In genomic region chr12:75722714-75723200, GRCh38 we compare ENCODE assay signal across 8 cellular contexts.
DNase-seq lines count a peak whose midpoint lies in the region; ATAC-seq and TF ChIP-seq lines count a peak whose summit lies in the region.

No MANE protein-coding gene starts in this region.

- peak overlapping the region; percentile 63 for H3K27ac Mint-ChIP-seq in activated CD4-positive, alpha-beta memory T cell treated with anti-CD3 and anti-CD28 coated beads, Interleukin-2, amount 10 ng/mL, durations not matched to agents 7 days and 5 days

- POLR2A ChIA-PET in activated CD4-positive, alpha-beta memory T cell treated with anti-CD3 and anti-CD28 coated beads, Interleukin-2, amount 10 ng/mL, durations not matched to agents 7 days and 5 days (lab: Charles Lee), result interaction anchor here (0.6 kb wide), 1 partner anchor 917 kb away, joined by 4 read pairs; no protein-coding TSS in a partner anchor

- H3K36me3 ChIP-seq in neuronal stem cell (replicated peaks in 1 of 2; ENCODE audit: control insufficient read depth in 2 of 2, insufficient read depth in 2 of 2, low read length in 2 of 2) (no peaks in the 10 kb centered on the region), vagina (no peaks in the 10 kb centered on the region)

- H3K79me1 ChIP-seq in neuronal stem cell (ENCODE audit: low read depth, low read length), result no peaks in the 10 kb centered on the region

- peaks cover 14 to 40% of the 10 kb centered on the region in 2 donors for H3K4me1 ChIP-seq in neuronal stem cell (ENCODE audit: control insufficient read depth in 2 of 2, insufficient read depth in 1 of 2, low read depth in 1 of 2, low read length in 2 of 2)
- peaks cover 52% of the 10 kb centered on the region for H3K4me1 ChIP-seq in vagina

- no peak for TF ChIP-seq POLR2A in vagina (IDR thresholded peaks at IDR 0.05)

- H3K4me2 ChIP-seq in neuronal stem cell (ENCODE audit: insufficient read depth, low read length, poor library complexity, severe bottlenecking), result no peak overlapping the region

- H4K91ac ChIP-seq in neuronal stem cell (ENCODE audit: low read depth, low read length, poor library complexity), result no peak overlapping the region

- H3K18ac ChIP-seq in neuronal stem cell (ENCODE audit: low read length), result no peak overlapping the region

- H2BK120ac ChIP-seq in neuronal stem cell (ENCODE audit: low read depth, low read length), result no peak overlapping the region

- no peak overlapping the region for H3K9ac ChIP-seq in neuronal stem cell (ENCODE audit: low read depth, low read length, poor library complexity)

- no peak overlapping the region for H3K23ac ChIP-seq in neuronal stem cell (ENCODE audit: low read depth, low read length, poor library complexity)

- no peak overlapping the region for H4K8ac ChIP-seq in neuronal stem cell (ENCODE audit: low read depth, low read length)

- peak overlapping the region; percentile 70 for H2AFZ ChIP-seq in neuronal stem cell (ENCODE audit: low read length)

- no CpG with 5 or more reads among the region's 5 CpGs for WGBS in neuronal stem cell (ENCODE audit: extremely low coverage in 2 of 2, insufficient read length in 2 of 2, insufficient replicate concordance in 1 of 2), 2 donors

- peaks cover 22% of the 10 kb centered on the region for H3K4me1 Mint-ChIP-seq in activated CD4-positive, alpha-beta memory T cell treated with anti-CD3 and anti-CD28 coated beads, Interleukin-2, amount 10 ng/mL, durations not matched to agents 7 days and 5 days

- H3K9me3 Mint-ChIP-seq in activated CD4-positive, alpha-beta memory T cell treated with anti-CD3 and anti-CD28 coated beads, Interleukin-2, amount 10 ng/mL, durations not matched to agents 7 days and 5 days, result peaks cover 5% of the 10 kb centered on the region

- peaks cover 9% of the 10 kb centered on the region for H3K36me3 Mint-ChIP-seq in activated CD4-positive, alpha-beta memory T cell treated with anti-CD3 and anti-CD28 coated beads, Interleukin-2, amount 10 ng/mL, durations not matched to agents 7 days and 5 days (ENCODE audit: low read depth)

- H3K4me3 ChIP-seq in neuronal stem cell (ENCODE audit: low read length in 2 of 2) (no peak overlapping the region), vagina (no peak overlapping the region)

- DNase-seq in NCI-H510A treated with DMSO at 0.1 percent for 48 hours (lab: John Stamatoyannopoulos, UW) (peak; percentile 59), NCI-H510A (lab: John Stamatoyannopoulos, UW) (no peak), NCI-H146 treated with DMSO at 0.1 percent for 48 hours (lab: John Stamatoyannopoulos, UW; ENCODE audit: unreplicated experiment) (peak; percentile 37), fibroblast of gingiva (ENCODE audit: low read depth) (peak; percentile 96), neuronal stem cell (ENCODE audit: low spot score) (no peak), vagina (ENCODE audit: extremely low spot score in 2 of 2) (no peak)
- peak; percentile 56 for DNase-seq in activated CD4-positive, alpha-beta memory T cell treated with anti-CD3 and anti-CD28 coated beads, Interleukin-2, amount 10 ng/mL, durations not matched to agents 7 days and 5 days

- no peak overlapping the region for H2AK5ac ChIP-seq in neuronal stem cell (ENCODE audit: low read depth, low read length)

- H2BK12ac ChIP-seq in neuronal stem cell (ENCODE audit: low read length), result no peak overlapping the region

- CTCF ChIA-PET in activated CD4-positive, alpha-beta memory T cell treated with anti-CD3 and anti-CD28 coated beads, Interleukin-2, amount 10 ng/mL, durations not matched to agents 7 days and 5 days (lab: Charles Lee), result no interaction called here

- H3K27me3 Mint-ChIP-seq in activated CD4-positive, alpha-beta memory T cell treated with anti-CD3 and anti-CD28 coated beads, Interleukin-2, amount 10 ng/mL, durations not matched to agents 7 days and 5 days, result no peaks in the 10 kb centered on the region

- H3K27me3 ChIP-seq in neuronal stem cell (ENCODE audit: control insufficient read depth in 3 of 3, insufficient read depth in 3 of 3, low read depth in 1 of 3, low read length in 3 of 3), result no peaks in the 10 kb centered on the region
- no peaks in the 10 kb centered on the region for H3K27me3 ChIP-seq in vagina

- no peak overlapping the region for H2BK15ac ChIP-seq in neuronal stem cell (ENCODE audit: low read length)

- peak; percentile 93 for ATAC-seq in HG02610 (IDR thresholded peaks at IDR 0.05; ENCODE audit: unreplicated experiment)

- TF ChIP-seq CTCF in vagina (IDR thresholded peaks at IDR 0.05), result no peak

- H3K14ac ChIP-seq in neuronal stem cell (ENCODE audit: low read length), result no peak overlapping the region

- H2BK5ac ChIP-seq in neuronal stem cell (ENCODE audit: low read length), result no peak overlapping the region

- intact Hi-C loops in vagina (cut with DNase I), result no loop called here

- H3K27ac ChIP-seq in neuronal stem cell (replicated peaks; ENCODE audit: low read length) (no peak overlapping the region), vagina (peak overlapping the region; percentile 66)

- H3K4me3 Mint-ChIP-seq in activated CD4-positive, alpha-beta memory T cell treated with anti-CD3 and anti-CD28 coated beads, Interleukin-2, amount 10 ng/mL, durations not matched to agents 7 days and 5 days, result no peak overlapping the region

- no peak overlapping the region for H3K4ac ChIP-seq in neuronal stem cell (ENCODE audit: low read length)

- H3K9me3 ChIP-seq in neuronal stem cell (replicated peaks in 1 of 2; ENCODE audit: control insufficient read depth in 2 of 2, insufficient read depth in 1 of 2, low read depth in 1 of 2, low read length in 2 of 2), result no peaks in the 10 kb centered on the region
- no peaks in the 10 kb centered on the region for H3K9me3 ChIP-seq in vagina

Comparison
In these comparisons a context has a peak if more than half of its experiments do, and no peak if none do; other contexts are left out.
1. DNase-seq: peak in NCI-H510A treated with DMSO at 0.1 percent for 48 hours (single experiment), NCI-H146 treated with DMSO at 0.1 percent for 48 hours (single experiment), activated CD4-positive, alpha-beta memory T cell treated with anti-CD3 and anti-CD28 coated beads, Interleukin-2, amount 10 ng/mL, durations not matched to agents 7 days and 5 days (single experiment) and fibroblast of gingiva (single experiment); none in NCI-H510A (single experiment), neuronal stem cell (single experiment) and vagina (0 of 2).